Comparison of ENCODE assay signal across 2 cellular contexts in the genomic region with DNA sequence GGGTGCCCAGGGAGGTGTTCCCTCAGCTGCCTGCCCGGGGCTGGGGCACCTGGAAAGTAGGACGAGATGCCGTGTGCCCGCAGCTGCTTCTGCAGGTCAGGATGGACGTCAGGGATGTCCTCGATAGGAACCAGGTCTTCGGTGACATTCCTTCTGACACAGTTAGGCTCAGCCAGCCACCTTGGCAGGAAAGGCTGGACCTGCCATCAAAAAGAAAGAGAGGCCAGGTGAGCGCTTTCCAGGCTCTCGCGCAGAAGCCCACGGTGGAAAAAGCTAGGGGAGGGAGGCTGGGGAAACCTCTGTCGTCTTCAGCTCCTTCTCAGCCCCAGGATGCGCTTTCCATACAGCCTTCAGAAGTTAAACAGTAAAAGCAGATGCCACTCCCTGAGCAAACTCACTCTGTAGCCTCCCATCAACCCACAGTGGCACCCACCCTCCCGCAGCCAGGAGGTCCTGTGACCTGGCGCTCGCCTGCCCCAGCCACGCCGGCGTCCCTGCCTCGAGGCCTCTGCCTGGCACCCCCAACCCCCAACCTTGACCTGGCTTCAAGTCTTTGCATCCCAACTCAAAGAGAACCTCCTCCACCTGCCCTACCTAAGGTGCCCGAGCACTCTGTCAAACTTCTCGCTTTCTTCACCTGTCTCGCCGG.
TF ChIP-seq lines count a peak whose summit lies in the region.

No MANE protein-coding gene starts in this region.

TF ChIP-seq in SK-N-SH, 30 proteins besides CTCF, POLR2A, EP300 and RAD21 (continued from another document):
- TF ChIP-seq, protein P1, sequence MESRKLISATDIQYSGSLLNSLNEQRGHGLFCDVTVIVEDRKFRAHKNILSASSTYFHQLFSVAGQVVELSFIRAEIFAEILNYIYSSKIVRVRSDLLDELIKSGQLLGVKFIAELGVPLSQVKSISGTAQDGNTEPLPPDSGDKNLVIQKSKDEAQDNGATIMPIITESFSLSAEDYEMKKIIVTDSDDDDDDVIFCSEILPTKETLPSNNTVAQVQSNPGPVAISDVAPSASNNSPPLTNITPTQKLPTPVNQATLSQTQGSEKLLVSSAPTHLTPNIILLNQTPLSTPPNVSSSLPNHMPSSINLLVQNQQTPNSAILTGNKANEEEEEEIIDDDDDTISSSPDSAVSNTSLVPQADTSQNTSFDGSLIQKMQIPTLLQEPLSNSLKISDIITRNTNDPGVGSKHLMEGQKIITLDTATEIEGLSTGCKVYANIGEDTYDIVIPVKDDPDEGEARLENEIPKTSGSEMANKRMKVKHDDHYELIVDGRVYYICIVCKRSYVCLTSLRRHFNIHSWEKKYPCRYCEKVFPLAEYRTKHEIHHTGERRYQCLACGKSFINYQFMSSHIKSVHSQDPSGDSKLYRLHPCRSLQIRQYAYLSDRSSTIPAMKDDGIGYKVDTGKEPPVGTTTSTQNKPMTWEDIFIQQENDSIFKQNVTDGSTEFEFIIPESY (IDR thresholded peaks at IDR 0.05; ENCODE audit: borderline replicate concordance, low read depth): no peak
- TF ChIP-seq MAX (IDR thresholded peaks at IDR 0.05; ENCODE audit: low read depth) (no peak), GABPA (IDR thresholded peaks at IDR 0.05; ENCODE audit: low read depth) (no peak), RFX5 (IDR thresholded peaks at IDR 0.05; ENCODE audit: low read length) (no peak), RCOR1 (IDR thresholded peaks at IDR 0.05; ENCODE audit: low read length) (no peak), FOXM1 (IDR thresholded peaks at IDR 0.05; ENCODE audit: low read depth) (no peak), MEF2A (IDR thresholded peaks at IDR 0.05; ENCODE audit: borderline replicate concordance, low read depth) (no peak), TEAD4 (IDR thresholded peaks at IDR 0.05; ENCODE audit: borderline replicate concordance, insufficient read depth) (no peak), IRF3 (IDR thresholded peaks at IDR 0.05; ENCODE audit: low read depth, low read length) (no peak), TAF1 (IDR thresholded peaks at IDR 0.05; ENCODE audit: borderline replicate concordance, low read depth, low read length) (no peak), YY1 (IDR thresholded peaks at IDR 0.05; ENCODE audit: low read depth) (no peak), FOXJ3 (CRISPR knock-in tag; IDR thresholded peaks at IDR 0.05) (no peak)

TF ChIP-seq in SK-N-SH treated with all-trans-retinoic acid at 6 μM for 48 hours, 23 proteins besides CTCF, POLR2A, EP300 and RAD21:
- TF ChIP-seq, protein P2, sequence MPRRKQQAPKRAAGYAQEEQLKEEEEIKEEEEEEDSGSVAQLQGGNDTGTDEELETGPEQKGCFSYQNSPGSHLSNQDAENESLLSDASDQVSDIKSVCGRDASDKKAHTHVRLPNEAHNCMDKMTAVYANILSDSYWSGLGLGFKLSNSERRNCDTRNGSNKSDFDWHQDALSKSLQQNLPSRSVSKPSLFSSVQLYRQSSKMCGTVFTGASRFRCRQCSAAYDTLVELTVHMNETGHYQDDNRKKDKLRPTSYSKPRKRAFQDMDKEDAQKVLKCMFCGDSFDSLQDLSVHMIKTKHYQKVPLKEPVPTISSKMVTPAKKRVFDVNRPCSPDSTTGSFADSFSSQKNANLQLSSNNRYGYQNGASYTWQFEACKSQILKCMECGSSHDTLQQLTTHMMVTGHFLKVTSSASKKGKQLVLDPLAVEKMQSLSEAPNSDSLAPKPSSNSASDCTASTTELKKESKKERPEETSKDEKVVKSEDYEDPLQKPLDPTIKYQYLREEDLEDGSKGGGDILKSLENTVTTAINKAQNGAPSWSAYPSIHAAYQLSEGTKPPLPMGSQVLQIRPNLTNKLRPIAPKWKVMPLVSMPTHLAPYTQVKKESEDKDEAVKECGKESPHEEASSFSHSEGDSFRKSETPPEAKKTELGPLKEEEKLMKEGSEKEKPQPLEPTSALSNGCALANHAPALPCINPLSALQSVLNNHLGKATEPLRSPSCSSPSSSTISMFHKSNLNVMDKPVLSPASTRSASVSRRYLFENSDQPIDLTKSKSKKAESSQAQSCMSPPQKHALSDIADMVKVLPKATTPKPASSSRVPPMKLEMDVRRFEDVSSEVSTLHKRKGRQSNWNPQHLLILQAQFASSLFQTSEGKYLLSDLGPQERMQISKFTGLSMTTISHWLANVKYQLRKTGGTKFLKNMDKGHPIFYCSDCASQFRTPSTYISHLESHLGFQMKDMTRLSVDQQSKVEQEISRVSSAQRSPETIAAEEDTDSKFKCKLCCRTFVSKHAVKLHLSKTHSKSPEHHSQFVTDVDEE (CRISPR knock-in tag; IDR thresholded peaks at IDR 0.05): no peak
- TF ChIP-seq, protein P3, sequence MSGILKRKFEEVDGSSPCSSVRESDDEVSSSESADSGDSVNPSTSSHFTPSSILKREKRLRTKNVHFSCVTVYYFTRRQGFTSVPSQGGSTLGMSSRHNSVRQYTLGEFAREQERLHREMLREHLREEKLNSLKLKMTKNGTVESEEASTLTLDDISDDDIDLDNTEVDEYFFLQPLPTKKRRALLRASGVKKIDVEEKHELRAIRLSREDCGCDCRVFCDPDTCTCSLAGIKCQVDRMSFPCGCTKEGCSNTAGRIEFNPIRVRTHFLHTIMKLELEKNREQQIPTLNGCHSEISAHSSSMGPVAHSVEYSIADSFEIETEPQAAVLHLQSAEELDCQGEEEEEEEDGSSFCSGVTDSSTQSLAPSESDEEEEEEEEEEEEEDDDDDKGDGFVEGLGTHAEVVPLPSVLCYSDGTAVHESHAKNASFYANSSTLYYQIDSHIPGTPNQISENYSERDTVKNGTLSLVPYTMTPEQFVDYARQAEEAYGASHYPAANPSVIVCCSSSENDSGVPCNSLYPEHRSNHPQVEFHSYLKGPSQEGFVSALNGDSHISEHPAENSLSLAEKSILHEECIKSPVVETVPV (CRISPR knock-in tag; IDR thresholded peaks at IDR 0.05): no peak
- TF ChIP-seq ZC3H10 (CRISPR knock-in tag; IDR thresholded peaks at IDR 0.05): no peak
- no peak for TF ChIP-seq PPARA (CRISPR knock-in tag; IDR thresholded peaks at IDR 0.05; ENCODE audit: borderline replicate concordance)
- TF ChIP-seq CSDC2 (CRISPR knock-in tag; IDR thresholded peaks at IDR 0.05): no peak
- TF ChIP-seq, protein P4, sequence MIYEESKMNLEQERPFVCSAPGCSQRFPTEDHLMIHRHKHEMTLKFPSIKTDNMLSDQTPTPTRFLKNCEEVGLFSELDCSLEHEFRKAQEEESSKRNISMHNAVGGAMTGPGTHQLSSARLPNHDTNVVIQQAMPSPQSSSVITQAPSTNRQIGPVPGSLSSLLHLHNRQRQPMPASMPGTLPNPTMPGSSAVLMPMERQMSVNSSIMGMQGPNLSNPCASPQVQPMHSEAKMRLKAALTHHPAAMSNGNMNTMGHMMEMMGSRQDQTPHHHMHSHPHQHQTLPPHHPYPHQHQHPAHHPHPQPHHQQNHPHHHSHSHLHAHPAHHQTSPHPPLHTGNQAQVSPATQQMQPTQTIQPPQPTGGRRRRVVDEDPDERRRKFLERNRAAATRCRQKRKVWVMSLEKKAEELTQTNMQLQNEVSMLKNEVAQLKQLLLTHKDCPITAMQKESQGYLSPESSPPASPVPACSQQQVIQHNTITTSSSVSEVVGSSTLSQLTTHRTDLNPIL (CRISPR knock-in tag; IDR thresholded peaks at IDR 0.05; ENCODE audit: low read depth): no peak
- TF ChIP-seq RARB (CRISPR knock-in tag; IDR thresholded peaks at IDR 0.05): no peak
- no peak for TF ChIP-seq ZNF8 (CRISPR knock-in tag; IDR thresholded peaks at IDR 0.05)
- no peak for TF ChIP-seq ARNTL (CRISPR knock-in tag; IDR thresholded peaks at IDR 0.05; ENCODE audit: borderline replicate concordance, low read depth)
- TF ChIP-seq SNAI2 (CRISPR knock-in tag; IDR thresholded peaks at IDR 0.05): no peak
- TF ChIP-seq ZFP3 (CRISPR knock-in tag; IDR thresholded peaks at IDR 0.05): no peak
- no peak for TF ChIP-seq GLIS3 (CRISPR knock-in tag; IDR thresholded peaks at IDR 0.05)
- no peak for TF ChIP-seq TCF4 (CRISPR knock-in tag; IDR thresholded peaks at IDR 0.05; ENCODE audit: borderline replicate concordance)
- no peak for TF ChIP-seq ZNF565 (CRISPR knock-in tag; conservative IDR thresholded peaks at IDR 0.05; ENCODE audit: low read depth)
- TF ChIP-seq BACH2 (CRISPR knock-in tag; IDR thresholded peaks at IDR 0.05; ENCODE audit: borderline replicate concordance): no peak
- TF ChIP-seq, protein P5, sequence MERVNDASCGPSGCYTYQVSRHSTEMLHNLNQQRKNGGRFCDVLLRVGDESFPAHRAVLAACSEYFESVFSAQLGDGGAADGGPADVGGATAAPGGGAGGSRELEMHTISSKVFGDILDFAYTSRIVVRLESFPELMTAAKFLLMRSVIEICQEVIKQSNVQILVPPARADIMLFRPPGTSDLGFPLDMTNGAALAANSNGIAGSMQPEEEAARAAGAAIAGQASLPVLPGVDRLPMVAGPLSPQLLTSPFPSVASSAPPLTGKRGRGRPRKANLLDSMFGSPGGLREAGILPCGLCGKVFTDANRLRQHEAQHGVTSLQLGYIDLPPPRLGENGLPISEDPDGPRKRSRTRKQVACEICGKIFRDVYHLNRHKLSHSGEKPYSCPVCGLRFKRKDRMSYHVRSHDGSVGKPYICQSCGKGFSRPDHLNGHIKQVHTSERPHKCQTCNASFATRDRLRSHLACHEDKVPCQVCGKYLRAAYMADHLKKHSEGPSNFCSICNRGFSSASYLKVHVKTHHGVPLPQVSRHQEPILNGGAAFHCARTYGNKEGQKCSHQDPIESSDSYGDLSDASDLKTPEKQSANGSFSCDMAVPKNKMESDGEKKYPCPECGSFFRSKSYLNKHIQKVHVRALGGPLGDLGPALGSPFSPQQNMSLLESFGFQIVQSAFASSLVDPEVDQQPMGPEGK (CRISPR knock-in tag; IDR thresholded peaks at IDR 0.05; ENCODE audit: borderline replicate concordance): no peak
